14 cellular contexts compared by ENCODE assay signal in the genomic region with DNA sequence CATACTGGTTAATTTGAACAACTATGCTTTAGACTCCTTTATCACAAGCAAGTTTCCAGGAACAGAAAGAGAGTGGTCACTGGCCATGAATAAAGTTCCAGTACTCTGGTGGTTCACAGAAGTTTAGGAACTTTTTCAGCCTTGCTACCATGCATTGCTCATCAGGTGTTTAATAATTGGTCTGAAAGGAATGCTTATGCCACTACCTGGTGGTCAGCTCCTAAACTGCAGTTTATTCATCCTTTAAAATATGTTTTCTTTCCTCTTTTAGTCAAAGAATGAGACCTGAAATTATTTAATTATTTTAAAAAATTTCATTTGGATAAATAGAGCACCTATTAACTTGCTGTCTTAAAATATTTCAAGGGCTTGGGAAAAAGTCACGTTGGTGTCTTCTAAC.
DNase-seq lines count a peak whose midpoint lies in the region; ATAC-seq, FAIRE-seq and TF ChIP-seq lines count a peak whose summit lies in the region.
"Had no signal": no experiment of that assay in that cellular context is flagged by ENCODE, and none has a peak within 500 bp of the region (broad histone marks: within the 10 kb centered on the region; RNA-seq: fewer than 3 reads in every experiment).

No MANE protein-coding gene starts in this region.

- TF ChIP-seq POLR2A in GM12878 (IDR thresholded peaks at IDR 0.05; ENCODE audit: low read depth, low read length): no peak
- TF ChIP-seq POLR2A in esophagus squamous epithelium (IDR thresholded peaks at IDR 0.05): no peak

- SMC1A ChIA-PET in GM12878 (lab: Charles Lee; ENCODE audit: uncharacterized antibody, unreplicated experiment): interaction anchor here (1.2 kb wide), 1 partner anchor 16 kb away, joined by 3 read pairs; no protein-coding TSS in a partner anchor

- H3K4me1 ChIP-seq in A673 (ENCODE audit: insufficient read depth, low read length, poor library complexity, severe bottlenecking): no peaks in the 10 kb centered on the region
- H3K4me1 ChIP-seq in HEK293 (ENCODE audit: control insufficient read depth, insufficient read depth, low read length): no peaks in the 10 kb centered on the region
- no peaks in the 10 kb centered on the region for H3K4me1 ChIP-seq in GM12878 (ENCODE audit: control insufficient read depth, insufficient read depth, low read length)
- H3K4me1 ChIP-seq in esophagus squamous epithelium: no peaks in the 10 kb centered on the region
- H3K4me1 ChIP-seq: BE2C had no signal

- WGBS in GM12878 (ENCODE audit: insufficient coverage, insufficient replicate concordance, low lambda C conversion rate, missing lambda C conversion rate): 0% methylated on average over 1 of the region's 1 CpG
- 25 to 32% methylated on average over 1 of the region's 1 CpG for WGBS in esophagus squamous epithelium, 2 donors

- intact Hi-C loops in A673 (cut with micrococcal nuclease; ENCODE audit: unreplicated experiment) (no loop called here), GM12878 (cut with micrococcal nuclease; ENCODE audit: unreplicated experiment) (no loop called here), esophagus squamous epithelium (cut with DNase I) (no loop called here)

- H3K79me2 ChIP-seq in GM12878 (ENCODE audit: control insufficient read depth, insufficient read depth, low read length): no peaks in the 10 kb centered on the region

- H3K27me3 ChIP-seq in A673 (replicated peaks; ENCODE audit: insufficient read depth, low read depth, low read length, poor library complexity): no peaks in the 10 kb centered on the region
- no peaks in the 10 kb centered on the region for H3K27me3 ChIP-seq in GM12878 (replicated peaks in 1 of 2; ENCODE audit: control insufficient read depth in 2 of 2, insufficient read depth in 2 of 2, low read length in 1 of 2)
- no peaks in the 10 kb centered on the region for H3K27me3 ChIP-seq in esophagus squamous epithelium
- H3K27me3 ChIP-seq: BE2C had no signal

- H2AFZ ChIP-seq in GM12878 (ENCODE audit: control insufficient read depth, low read depth, low read length): no peak overlapping the region

- H3K4me3 ChIP-seq in A673 (ENCODE audit: low read depth, low read length, poor library complexity, severe bottlenecking) (no peak overlapping the region), HEK293 (ENCODE audit: low read depth, low read length) (no peak overlapping the region), GM12878 (no peak overlapping the region), esophagus squamous epithelium (no peak overlapping the region)

- ATAC-seq in GM12878 (no peak), left lobe of liver (peak; percentile 37), HG02678 (IDR thresholded peaks at IDR 0.05; ENCODE audit: unreplicated experiment) (no peak)
- ATAC-seq: stimulated activated memory B cell treated with anti-CD40 and anti-IgM and Interleukin-4, amounts not matched to agents 10 μg/mL and 1 μg/mL and 100 μg/mL, for 72 hours had no signal

- DNase-seq in A673 (ENCODE audit: low spot score) (no peak), GM12878 (ENCODE audit: low read depth, low spot score) (no peak), left lobe of liver (ENCODE audit: low spot score) (no peak), esophagus squamous epithelium (lab: John Stamatoyannopoulos, UW) (no peak), NCI-H187 treated with DMSO at 0.1 percent for 48 hours (lab: John Stamatoyannopoulos, UW) (no peak), NCI-H524 treated with DMSO at 0.1 percent for 48 hours (lab: John Stamatoyannopoulos, UW) (no peak)
- DNase-seq: activated naive CD8-positive, alpha-beta T cell treated with anti-CD3 and anti-CD28 coated beads for 36 hours; BE2C; NCI-H2081 treated with DMSO at 0.1 percent for 48 hours; posterior cingulate gyrus; stimulated activated CD4-positive, alpha-beta T cell treated with anti-CD3 and anti-CD28 coated beads, Interleukin-2, amount 100 ng/mL, for 24 hours had no signal

- no peaks in the 10 kb centered on the region for H4K20me1 ChIP-seq in GM12878 (ENCODE audit: control insufficient read depth, insufficient read depth)

- H3K9me3 ChIP-seq in A673 (ENCODE audit: low read depth, low read length, poor library complexity, severe bottlenecking) (no peaks in the 10 kb centered on the region), HEK293 (ENCODE audit: control insufficient read depth, insufficient read depth, low read depth, low read length) (no peaks in the 10 kb centered on the region), GM12878 (replicated peaks; ENCODE audit: control insufficient read depth, insufficient read depth, low read length) (no peaks in the 10 kb centered on the region), esophagus squamous epithelium (no peaks in the 10 kb centered on the region)
- H3K9me3 ChIP-seq: BE2C had no signal

- POLR2A ChIA-PET in A673 (lab: Charles Lee; ENCODE audit: low non-redundant PET) (no interaction called here), HEK293 (lab: Yijun Ruan, JAX) (no interaction called here), GM12878 (lab: Charles Lee) (no interaction called here)

- BruUV-seq in A673 (replicated peaks; lab: Mats Ljungman, UMichigan) (no TSS peak), GM12878 (replicated peaks; lab: Mats Ljungman, UMichigan) (no TSS peak)

- in situ Hi-C loops in GM12878 (cut with MboI): no loop called here

- TF ChIP-seq RAD21 in GM12878 (IDR thresholded peaks at IDR 0.05; ENCODE audit: insufficient read depth, low read depth, low read length): 0 out of 2 replicates have a peak, but pooled peaks have one; percentile 2

- CTCF ChIA-PET in A673 (lab: Charles Lee): interaction anchor here (1.0 kb wide), 1 partner anchor 16 kb away, joined by 4 read pairs; no protein-coding TSS in a partner anchor
- CTCF ChIA-PET in HEK293 (lab: Yijun Ruan, JAX): interaction anchor here (1.0 to 2.3 kb wide), 5 partner anchors 16 to 42 kb away, joined by 4 to 17 read pairs (median 7); no protein-coding TSS in a partner anchor
- CTCF ChIA-PET in GM12878 (lab: Yijun Ruan, JAX): interaction anchor here (0.7 to 1.2 kb wide), 3 partner anchors 13 to 271 kb away, joined by 3 to 4 read pairs (median 3); no protein-coding TSS in a partner anchor

- H3K36me3 ChIP-seq in A673 (ENCODE audit: insufficient read depth, low read length, poor library complexity, severe bottlenecking): no peaks in the 10 kb centered on the region
- H3K36me3 ChIP-seq in HEK293 (ENCODE audit: control insufficient read depth in 2 of 2, insufficient read depth in 1 of 2, low read length in 2 of 2): no peaks in the 10 kb centered on the region
- no peaks in the 10 kb centered on the region for H3K36me3 ChIP-seq in GM12878 (ENCODE audit: control insufficient read depth in 2 of 2, insufficient read depth in 2 of 2, low read length in 1 of 2)
- H3K36me3 ChIP-seq in esophagus squamous epithelium: no peaks in the 10 kb centered on the region
- H3K36me3 ChIP-seq: BE2C had no signal

- no peak for FAIRE-seq in GM12878 (lab: Jason Lieb, UNC)

- RAD21 ChIA-PET in GM12878 (lab: Charles Lee; ENCODE audit: unreplicated experiment): interaction anchor here (1.0 kb wide), 1 partner anchor 20 kb away, joined by 3 read pairs; no protein-coding TSS in a partner anchor

- no peak overlapping the region for H3K27ac ChIP-seq in A673 (ENCODE audit: low read depth, low read length, poor library complexity, severe bottlenecking)
- no peak overlapping the region for H3K27ac ChIP-seq in HEK293 (ENCODE audit: extremely low read depth, low read depth, low read length)
- H3K27ac ChIP-seq in GM12878 (ENCODE audit: control insufficient read depth, insufficient read depth): no peak overlapping the region
- H3K27ac ChIP-seq in esophagus squamous epithelium: no peak overlapping the region

- TF ChIP-seq CTCF in A673 (conservative IDR thresholded peaks at IDR 0.05; ENCODE audit: low read depth, low read length): peak; percentile 26; the same call in 1 of the 2 replicates
- no peak for TF ChIP-seq CTCF in HEK293 (tag by site-specific recombination; IDR thresholded peaks at IDR 0.05)
- TF ChIP-seq CTCF in GM12878 (IDR thresholded peaks at IDR 0.05 in 2 of 3, conservative IDR thresholded peaks at IDR 0.05 in 1 of 3; ENCODE audit: control insufficient read depth in 2 of 3, extremely low read depth in 1 of 3, insufficient read depth in 1 of 3, low read depth in 3 of 3, low read length in 3 of 3): 0 out of 6 replicates have a peak, but pooled peaks of 1 of the 3 experiments have one; percentile 15
- peak in 3 of 6 experiments; percentile 31 to 32 (median 31) for TF ChIP-seq CTCF in esophagus squamous epithelium (IDR thresholded peaks at IDR 0.05)

- H3K4me2 ChIP-seq in GM12878 (ENCODE audit: control insufficient read depth, insufficient read depth): no peak overlapping the region

- H3K9ac ChIP-seq in GM12878 (ENCODE audit: control insufficient read depth, insufficient read depth, low read length): no peak overlapping the region

- TF ChIP-seq EP300 in GM12878 (IDR thresholded peaks at IDR 0.05; ENCODE audit: borderline replicate concordance in 1 of 2, control insufficient read depth in 1 of 2, low read depth in 2 of 2, low read length in 2 of 2): no peak

TF ChIP-seq in HEK293, 187 proteins besides CTCF, POLR2A, EP300 and RAD21:
- TF ChIP-seq ZNF10 (tag by site-specific recombination; IDR thresholded peaks at IDR 0.05) (peak; percentile 39; the same call in 1 of the 2 replicates), ZNF626 (tag by site-specific recombination; IDR thresholded peaks at IDR 0.05) (no peak)

TF ChIP-seq in GM12878, 131 proteins besides CTCF, POLR2A, EP300 and RAD21:
- TF ChIP-seq SMC3 (IDR thresholded peaks at IDR 0.05; ENCODE audit: borderline replicate concordance, low read length) (0 out of 2 replicates have a peak, but pooled peaks have one; percentile 10), PAX5 (IDR thresholded peaks at IDR 0.05; ENCODE audit: borderline replicate concordance, low read depth, low read length) (no peak)
